Comparison of ENCODE assay signal across 1 cellular context in the genomic region with DNA sequence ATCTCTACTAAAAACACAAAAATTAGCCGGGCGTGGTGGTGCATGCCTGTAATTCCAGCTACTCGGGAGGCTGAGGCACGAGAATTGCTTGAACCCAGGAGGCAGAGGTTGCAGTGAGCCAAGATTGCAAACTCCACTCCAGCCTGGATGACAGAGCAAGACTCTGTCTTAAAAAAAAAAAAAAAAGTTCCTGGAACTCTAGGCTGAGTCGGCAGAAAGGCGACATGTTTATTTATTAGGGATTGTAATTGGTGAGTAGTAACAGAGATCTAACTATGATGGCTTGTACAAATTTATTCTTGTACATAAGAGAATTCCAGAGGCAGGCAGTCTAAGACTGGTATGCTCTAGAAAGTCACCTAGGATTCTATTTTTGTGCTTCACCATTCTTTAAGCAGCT. TPM values are rescaled to one million over a fixed set of nuclear protein-coding genes. Genes with fewer than 3 reads are reported as not detected.
"Had no signal": no experiment of that assay in that cellular context is flagged by ENCODE, and none has a peak within 500 bp of the region (broad histone marks: within the 10 kb centered on the region; RNA-seq: fewer than 3 reads in every experiment).

No MANE protein-coding gene starts in this region.

RNA-seq across cellular contexts. Expression of gene HPDL, which starts 35.7 kb away (rescaled TPM):
- total RNA-seq: M059J had no signal
